ENCODE assay signal across 28 cellular contexts in the genomic region with DNA sequence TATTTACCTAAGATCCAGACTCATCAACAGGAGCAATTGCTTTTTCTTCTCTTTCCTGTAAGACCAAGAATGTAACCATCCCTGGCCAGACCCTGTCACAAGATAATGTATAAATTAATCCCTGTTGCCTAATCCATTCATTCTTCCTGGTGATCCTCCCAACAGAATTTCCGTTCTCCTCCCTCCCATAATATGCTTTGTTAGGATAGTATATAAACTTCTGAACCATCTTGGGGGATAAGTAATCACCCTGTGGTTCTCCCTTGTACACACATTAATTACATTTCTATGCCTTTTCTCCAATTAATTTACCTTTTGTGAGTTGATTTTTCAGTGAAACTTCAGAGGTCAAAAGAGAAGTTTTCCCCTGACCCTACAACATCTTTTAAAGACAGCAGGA.
"Had no signal": no experiment of that assay in that cellular context is flagged by ENCODE, and none has a peak within 500 bp of the region (broad histone marks: within the 10 kb centered on the region; RNA-seq: fewer than 3 reads in every experiment).

No MANE protein-coding gene starts in this region.

- H3K27me3 Mint-ChIP-seq: stimulated activated memory B cell treated with anti-CD40 and anti-IgM and Interleukin-4, amounts not matched to agents 10 μg/mL and 1 μg/mL and 100 μg/mL, for 72 hours had no signal

- DNase-seq: stimulated activated CD4-positive, alpha-beta T cell treated with anti-CD3 and anti-CD28 coated beads, Interleukin-2, amount 100 ng/mL, for 48 hours; stimulated activated CD4-positive, alpha-beta T cell treated with anti-CD3 and anti-CD28 coated beads, Interleukin-4, amount 100 ng/mL, for 1 hour; stimulated activated CD4-positive, alpha-beta T cell treated with anti-CD3 and anti-CD28 coated beads, Interleukin-4, amount 100 ng/mL, for 24 hours; stimulated activated CD4-positive, alpha-beta T cell treated with anti-CD3 and anti-CD28 coated beads, Interleukin-4, amount 100 ng/mL, for 4 hours; stimulated activated CD8-positive, alpha-beta memory T cell treated with anti-CD3 and anti-CD28 coated beads, Interleukin-4, amount 100 ng/mL, for 48 hours; stimulated activated naive B cell treated with anti-CD40 and anti-IgM and Interleukin-4, amounts not matched to agents 10 μg/mL and 1 μg/mL and 100 μg/mL, for 72 hours; stimulated activated naive CD4-positive, alpha-beta T cell; stimulated activated naive CD4-positive, alpha-beta T cell treated with Interleukin-2 at 50 U/mL for 16 hours; stimulated activated naive CD8-positive, alpha-beta T cell treated with anti-CD3 and anti-CD28 coated beads, Interleukin-15, amount 100 ng/mL, for 72 hours; stimulated activated naive CD8-positive, alpha-beta T cell treated with anti-CD3 and anti-CD28 coated beads, Interleukin-15, Interleukin-2, amounts not matched to agents 100 U/mL and 50 U/mL, for 24 hours; stomach; substantia nigra; testis; thyroid gland; tibial artery; transverse colon; trophoblast cell; upper lobe of left lung; upper lobe of right lung; uterus had no signal

- H3K27me3 ChIP-seq: suprapubic skin, testis, thyroid gland, tibial artery, tibial nerve, transverse colon, upper lobe of left lung, upper lobe of right lung, uterus, vagina had no signal

- ATAC-seq: stimulated activated effector memory CD8-positive, alpha-beta T cell treated with anti-CD3 and anti-CD28 coated beads, Interleukin-12 subunit alpha, Interleukin-12 subunit beta, amount 100 ng/mL, for 72 hours; stimulated activated memory B cell treated with anti-CD40 and anti-IgM and Interleukin-4, amounts not matched to agents 10 μg/mL and 1 μg/mL and 100 μg/mL, for 72 hours; stimulated activated naive B cell treated with anti-CD40 and anti-IgM and Interleukin-4, amounts not matched to agents 10 μg/mL and 1 μg/mL and 100 μg/mL, for 72 hours; stimulated activated naive CD8-positive, alpha-beta T cell treated with anti-CD3 and anti-CD28 coated beads, Interleukin-15, amount 100 ng/mL, for 72 hours; stimulated activated naive CD8-positive, alpha-beta T cell treated with anti-CD3 and anti-CD28 coated beads, Interleukin-15, Interleukin-2, amounts not matched to agents 100 U/mL and 50 U/mL, for 24 hours; upper lobe of right lung had no signal

- H3K36me3 Mint-ChIP-seq: stimulated activated effector memory CD8-positive, alpha-beta T cell treated with anti-CD3 and anti-CD28 coated beads, Interleukin-12 subunit alpha, Interleukin-12 subunit beta, amount 100 ng/mL, for 72 hours; stimulated activated memory B cell treated with anti-CD40 and anti-IgM and Interleukin-4, amounts not matched to agents 10 μg/mL and 1 μg/mL and 100 μg/mL, for 72 hours; stimulated activated naive B cell treated with anti-CD40 and anti-IgM and Interleukin-4, amounts not matched to agents 10 μg/mL and 1 μg/mL and 100 μg/mL, for 72 hours had no signal

- H3K9me3 Mint-ChIP-seq: stimulated activated naive CD8-positive, alpha-beta T cell treated with anti-CD3 and anti-CD28 coated beads, Interleukin-15, Interleukin-2, amounts not matched to agents 100 ng/mL and 50 ng/mL, for 24 hours had no signal

- H3K4me1 Mint-ChIP-seq: stimulated activated effector memory CD8-positive, alpha-beta T cell treated with anti-CD3 and anti-CD28 coated beads, Interleukin-12 subunit alpha, Interleukin-12 subunit beta, amount 100 ng/mL, for 72 hours; stimulated activated memory B cell treated with anti-CD40 and anti-IgM and Interleukin-4, amounts not matched to agents 10 μg/mL and 1 μg/mL and 100 μg/mL, for 72 hours; stimulated activated naive B cell treated with anti-CD40 and anti-IgM and Interleukin-4, amounts not matched to agents 10 μg/mL and 1 μg/mL and 100 μg/mL, for 72 hours; stimulated activated naive CD8-positive, alpha-beta T cell treated with anti-CD3 and anti-CD28 coated beads, Interleukin-15, amount 100 ng/mL, for 72 hours had no signal

- H3K4me3 Mint-ChIP-seq: stimulated activated effector memory CD8-positive, alpha-beta T cell treated with anti-CD3 and anti-CD28 coated beads, Interleukin-12 subunit alpha, Interleukin-12 subunit beta, amount 100 ng/mL, for 72 hours; stimulated activated memory B cell treated with anti-CD40 and anti-IgM and Interleukin-4, amounts not matched to agents 10 μg/mL and 1 μg/mL and 100 μg/mL, for 72 hours; stimulated activated naive B cell treated with anti-CD40 and anti-IgM and Interleukin-4, amounts not matched to agents 10 μg/mL and 1 μg/mL and 100 μg/mL, for 72 hours; stimulated activated naive CD8-positive, alpha-beta T cell treated with anti-CD3 and anti-CD28 coated beads, Interleukin-15, amount 100 ng/mL, for 72 hours; stimulated activated naive CD8-positive, alpha-beta T cell treated with anti-CD3 and anti-CD28 coated beads, Interleukin-15, Interleukin-2, amounts not matched to agents 100 ng/mL and 50 ng/mL, for 24 hours; type B pancreatic cell had no signal

- H3K27ac ChIP-seq: stomach, suprapubic skin, testis, thoracic aorta, thyroid gland, tibial artery, tibial nerve, transverse colon, upper lobe of left lung, upper lobe of right lung, uterus, vagina had no signal

- H3K4me1 ChIP-seq: stomach, suprapubic skin, testis, thyroid gland, tibial artery, tibial nerve, transverse colon, upper lobe of left lung, upper lobe of right lung, uterus, vagina had no signal

- H3K36me3 ChIP-seq: stomach, suprapubic skin, thoracic aorta, thyroid gland, tibial artery, tibial nerve, transverse colon, upper lobe of left lung, upper lobe of right lung, uterus, vagina had no signal

- H3K4me3 ChIP-seq: stomach, suprapubic skin, testis, thoracic aorta, thyroid gland, tibial artery, tibial nerve, transverse colon, upper lobe of left lung, upper lobe of right lung, uterus, vagina had no signal

- H3K27ac Mint-ChIP-seq: stimulated activated effector memory CD8-positive, alpha-beta T cell treated with anti-CD3 and anti-CD28 coated beads, Interleukin-12 subunit alpha, Interleukin-12 subunit beta, amount 100 ng/mL, for 72 hours; stimulated activated memory B cell treated with anti-CD40 and anti-IgM and Interleukin-4, amounts not matched to agents 10 μg/mL and 1 μg/mL and 100 μg/mL, for 72 hours; stimulated activated naive B cell treated with anti-CD40 and anti-IgM and Interleukin-4, amounts not matched to agents 10 μg/mL and 1 μg/mL and 100 μg/mL, for 72 hours; stimulated activated naive CD8-positive, alpha-beta T cell treated with anti-CD3 and anti-CD28 coated beads, Interleukin-15, amount 100 ng/mL, for 72 hours; stimulated activated naive CD8-positive, alpha-beta T cell treated with anti-CD3 and anti-CD28 coated beads, Interleukin-15, Interleukin-2, amounts not matched to agents 100 ng/mL and 50 ng/mL, for 24 hours; type B pancreatic cell had no signal

- H3K9me3 ChIP-seq: stomach, suprapubic skin, testis, thoracic aorta, thyroid gland, tibial artery, tibial nerve, transverse colon, upper lobe of left lung, upper lobe of right lung, uterus, vagina had no signal
